ENCODE assay signal across 18 cellular contexts in genomic region chr20:33418033-33418432, GRCh38. TPM values are rescaled to one million over a fixed set of nuclear protein-coding genes. Genes with fewer than 3 reads are reported as not detected.
A peak's percentile ranks its signal among the peaks of the same experiment; 100 is the strongest.
DNase-seq lines count a peak whose midpoint lies in the region; ATAC-seq, FAIRE-seq and TF ChIP-seq lines count a peak whose summit lies in the region.
"Had no signal": no experiment of that assay in that cellular context is flagged by ENCODE, and none has a peak within 500 bp of the region (broad histone marks: within the 10 kb centered on the region; RNA-seq: fewer than 3 reads in every experiment).

No MANE protein-coding gene starts in this region.

- H3K4me3 Mint-ChIP-seq in activated T-helper 17 cell treated with anti-CD3 and anti-CD28 coated beads, Interleukin-2, amount 50 U/mL, for 72 hours = no peak overlapping the region
- H3K4me3 Mint-ChIP-seq: B cell had no signal

- H3K9me2 ChIP-seq in SK-N-SH = no peaks in the 10 kb centered on the region

- POLR2A ChIA-PET in SK-N-SH (lab: Yijun Ruan, JAX) (no interaction called here), HepG2 (lab: Yijun Ruan, JAX) (no interaction called here)

- H3K9me3 ChIP-seq in SK-N-SH (no peaks in the 10 kb centered on the region), HepG2 (ENCODE audit: low read length) (no peaks in the 10 kb centered on the region), right lobe of liver (no peaks in the 10 kb centered on the region), right cardiac atrium (ENCODE audit: control insufficient read depth, low read length) (no peaks in the 10 kb centered on the region)

- peaks cover 0 to 5% of the 10 kb centered on the region in 2 experiments; a peak in 1 of 4 replicates for H3K4me1 ChIP-seq in SK-N-SH (ENCODE audit: control insufficient read depth in 1 of 2, insufficient read depth in 2 of 2, low read depth in 1 of 2, low read length in 1 of 2)
- H3K4me1 ChIP-seq in HepG2 (ENCODE audit: insufficient read depth, low read length) = no peaks in the 10 kb centered on the region
- no peaks in the 10 kb centered on the region for H3K4me1 ChIP-seq in right lobe of liver
- H3K4me1 ChIP-seq in right cardiac atrium (ENCODE audit: control insufficient read depth, insufficient read depth, low read length) = peaks cover 7% of the 10 kb centered on the region

- TF ChIP-seq RAD21 in SK-N-SH (IDR thresholded peaks at IDR 0.05; ENCODE audit: low read length) = no peak
- TF ChIP-seq RAD21 in HepG2 (CRISPR knock-in tag; IDR thresholded peaks at IDR 0.05) = no peak

- no peaks in the 10 kb centered on the region for H3K36me3 Mint-ChIP-seq in activated T-helper 17 cell treated with anti-CD3 and anti-CD28 coated beads, Interleukin-2, amount 50 U/mL, for 72 hours (ENCODE audit: low read depth)

- H3K4me3 ChIP-seq in SK-N-SH (ENCODE audit: low read depth in 2 of 2, low read length in 1 of 2) = no peak overlapping the region
- no peak overlapping the region for H3K4me3 ChIP-seq in HepG2 (replicated peaks in 1 of 3; ENCODE audit: insufficient read depth in 1 of 3, low read depth in 2 of 3, low read length in 3 of 3)
- no peak overlapping the region for H3K4me3 ChIP-seq in right lobe of liver
- H3K4me3 ChIP-seq in right cardiac atrium (ENCODE audit: low read length) = no peak overlapping the region
- H3K4me3 ChIP-seq: GM23248, PC-9 had no signal

- H3K27me3 ChIP-seq in SK-N-SH (ENCODE audit: insufficient read depth) (no peaks in the 10 kb centered on the region), HepG2 (ENCODE audit: control insufficient read depth in 1 of 2, insufficient read depth in 2 of 2, low read length in 2 of 2) (no peaks in the 10 kb centered on the region), right lobe of liver (no peaks in the 10 kb centered on the region), right cardiac atrium (ENCODE audit: control insufficient read depth, insufficient read depth) (no peaks in the 10 kb centered on the region)

- WGBS in SK-N-SH (ENCODE audit: low lambda C conversion rate) = 97% methylated on average over 3 of the region's 3 CpGs
- WGBS in HepG2 (ENCODE audit: low lambda C conversion rate) = 98% methylated on average over 3 of the region's 3 CpGs
- 100% methylated on average over 2 of the region's 3 CpGs for WGBS in right lobe of liver (ENCODE audit: insufficient coverage, low coverage, low lambda C conversion rate, missing lambda C conversion rate)
- 86% methylated on average over 3 of the region's 3 CpGs for WGBS in right cardiac atrium

- no peaks in the 10 kb centered on the region for H3F3A ChIP-seq in SK-N-SH (replicated peaks; ENCODE audit: insufficient read depth)

- TF ChIP-seq CTCF in SK-N-SH (IDR thresholded peaks at IDR 0.05) (no peak), HepG2 (CRISPR knock-in tag; IDR thresholded peaks at IDR 0.05) (no peak), right lobe of liver (IDR thresholded peaks at IDR 0.05) (no peak)

- H3K4me2 ChIP-seq in SK-N-SH (no peak overlapping the region), HepG2 (ENCODE audit: low read depth, low read length) (no peak overlapping the region)
- H3K4me2 ChIP-seq: PC-9 had no signal

- ATAC-seq in SK-N-SH treated with all-trans-retinoic acid at 6 μM for 48 hours (no peak), HepG2 (no peak), right lobe of liver (no peak), right cardiac atrium (no peak)
- no peak for ATAC-seq in activated T-helper 17 cell treated with anti-CD3 and anti-CD28 coated beads, Interleukin-2, amount 50 U/mL, for 72 hours (replicated peaks)

- no peak overlapping the region for H3K9ac ChIP-seq in SK-N-SH
- H3K9ac ChIP-seq in HepG2 (ENCODE audit: insufficient read depth, low read depth, low read length) = no peak overlapping the region
- H3K9ac ChIP-seq: GM23248 had no signal

- H3K36me3 ChIP-seq in SK-N-SH (replicated peaks in 1 of 2; ENCODE audit: control insufficient read depth in 1 of 2, insufficient read depth in 2 of 2, low read length in 1 of 2) (no peaks in the 10 kb centered on the region), HepG2 (replicated peaks in 1 of 2; ENCODE audit: control insufficient read depth in 1 of 2, insufficient read depth in 2 of 2, low read length in 2 of 2) (peaks cover 0 to 6% of the 10 kb centered on the region in 2 experiments; a peak in 2 of 5 replicates), right lobe of liver (peaks cover 0 to 2% (median 0%) of the 10 kb centered on the region in 4 donors)

- H3K27ac ChIP-seq in SK-N-SH (ENCODE audit: low read depth in 2 of 2, low read length in 1 of 2) (no peak overlapping the region), HepG2 (ENCODE audit: extremely low read length, insufficient read depth, low read length) (no peak overlapping the region), right lobe of liver (no peak overlapping the region), right cardiac atrium (ENCODE audit: low read length) (peak overlapping the region; percentile 77)
- H3K27ac ChIP-seq: GM23248, PC-9 had no signal

- H3K4me1 Mint-ChIP-seq in activated T-helper 17 cell treated with anti-CD3 and anti-CD28 coated beads, Interleukin-2, amount 50 U/mL, for 72 hours = no peaks in the 10 kb centered on the region
- H3K4me1 Mint-ChIP-seq: B cell had no signal

- no peak overlapping the region for H3K27ac Mint-ChIP-seq in activated T-helper 17 cell treated with anti-CD3 and anti-CD28 coated beads, Interleukin-2, amount 50 U/mL, for 72 hours
- H3K27ac Mint-ChIP-seq: B cell had no signal

- in situ Hi-C loops in HepG2 (cut with HindIII; ENCODE audit: extremely low pct_ligation_motif_present, low pct_unique_long_range_greater_than_20kb) = no loop called here

- DNase-seq in SK-N-SH (no peak), HepG2 (ENCODE audit: low spot score) (no peak), right lobe of liver (no peak), right cardiac atrium (no peak)
- DNase-seq in activated CD4-positive, alpha-beta T cell treated with anti-CD3 and anti-CD28 coated beads for 48 hours = no peak
- DNase-seq: DMS 273 treated with DMSO at 0.1 percent for 48 hours, GDM1, GM23248, KBM-7, NCI-H1694 treated with DMSO at 0.1 percent for 48 hours, NCI-H2107, NCI-H226, NCI-H524 treated with DMSO at 0.1 percent for 48 hours, PC-9 had no signal

- BruUV-seq in HepG2 (replicated peaks; lab: Mats Ljungman, UMichigan) = no TSS peak

- H3K27me3 Mint-ChIP-seq in activated T-helper 17 cell treated with anti-CD3 and anti-CD28 coated beads, Interleukin-2, amount 50 U/mL, for 72 hours = no peaks in the 10 kb centered on the region
- H3K27me3 Mint-ChIP-seq: B cell had no signal

- H4K20me1 ChIP-seq in SK-N-SH (ENCODE audit: insufficient read depth) (no peaks in the 10 kb centered on the region), HepG2 (ENCODE audit: insufficient read depth, low read length) (no peaks in the 10 kb centered on the region)

- H3K79me2 ChIP-seq in SK-N-SH (ENCODE audit: insufficient read depth) = no peaks in the 10 kb centered on the region
- no peaks in the 10 kb centered on the region for H3K79me2 ChIP-seq in HepG2 (ENCODE audit: insufficient read depth, low read length)

- CTCF ChIA-PET in SK-N-SH (lab: Yijun Ruan, JAX) (no interaction called here), HepG2 (lab: Yijun Ruan, JAX; ENCODE audit: low intra/inter-chr PET ratio, low total read pairs) (no interaction called here)

- TF ChIP-seq EP300 in SK-N-SH (IDR thresholded peaks at IDR 0.05; ENCODE audit: borderline replicate concordance in 1 of 2, low read depth in 1 of 2, low read length in 1 of 2) (no peak), HepG2 (IDR thresholded peaks at IDR 0.05; ENCODE audit: low read depth in 2 of 2, low read length in 2 of 2) (no peak), HepG2 (CRISPR knock-in tag; IDR thresholded peaks at IDR 0.05; ENCODE audit: borderline replicate concordance) (no peak)

- H3K9me3 Mint-ChIP-seq in activated T-helper 17 cell treated with anti-CD3 and anti-CD28 coated beads, Interleukin-2, amount 50 U/mL, for 72 hours = no peaks in the 10 kb centered on the region

- intact Hi-C loops in HepG2 (cut with micrococcal nuclease; ENCODE audit: unreplicated experiment) = no loop called here
- intact Hi-C loops in right lobe of liver (cut with DNase I) = no loop called here
- intact Hi-C loops in right cardiac atrium (cut with DNase I) = no loop called here

- no peak overlapping the region for H2AFZ ChIP-seq in SK-N-SH (ENCODE audit: low read depth)
- no peak overlapping the region for H2AFZ ChIP-seq in HepG2 (ENCODE audit: low read length)
- H2AFZ ChIP-seq: GM23248, PC-9 had no signal

- no peak for FAIRE-seq in HepG2 (lab: Jason Lieb, UNC)
- FAIRE-seq: GM19239 had no signal

- TF ChIP-seq POLR2A in HepG2 (IDR thresholded peaks at IDR 0.05; ENCODE audit: insufficient read depth in 1 of 2, low read depth in 2 of 2, low read length in 2 of 2) (no peak), right lobe of liver (IDR thresholded peaks at IDR 0.05) (no peak)

RNA-seq across cellular contexts. Expression of gene CDK5RAP1, which starts 16.7 kb away (rescaled TPM):
- 30.5 and 33.2 TPM in 2 replicates for polyA plus RNA-seq in SK-N-SH (2012; rRNA removed)
- polyA plus RNA-seq in SK-N-SH (2012; cell fraction: cytosol; rRNA removed) = 18.8 and 23.6 TPM in 2 replicates
- polyA plus RNA-seq in SK-N-SH (2012; cell fraction: nucleus; rRNA removed) = 52.5 and 75.1 TPM in 2 replicates
- total RNA-seq in HepG2 (2016; rRNA removed; fragmentation: Illumina TruSeq; extraction: Trizol) = 98.2 and 104 TPM in 2 replicates
- 18.5 and 25.5 TPM in 2 replicates for total RNA-seq in HepG2 (2016; cell fraction: cytosol; rRNA removed; fragmentation: Illumina TruSeq; extraction: Trizol; ENCODE audit: low read depth)
- total RNA-seq in HepG2 (2016; cell fraction: insoluble cytoplasmic fraction; rRNA removed; fragmentation: Illumina TruSeq; extraction: Trizol) = 93.5 and 105 TPM in 2 replicates
- total RNA-seq in HepG2 (2016; cell fraction: membrane; rRNA removed; fragmentation: Illumina TruSeq; extraction: Trizol) = 26.4 and 27.7 TPM in 2 replicates
- total RNA-seq in HepG2 (2016; cell fraction: nucleus; rRNA removed; fragmentation: Illumina TruSeq; extraction: Trizol) = 58.6 and 74.7 TPM in 2 replicates
- polyA plus RNA-seq in HepG2 (2011; rRNA removed) = 52.9 and 53.6 TPM in 2 replicates
- polyA plus RNA-seq in HepG2 (2011; cell fraction: cytosol; rRNA removed) = 47.3 and 49.4 TPM in 2 replicates
- 76.2 and 82.6 TPM in 2 replicates for polyA plus RNA-seq in HepG2 (2011; cell fraction: nucleus; rRNA removed)
- polyA plus RNA-seq in HepG2 (2012) = 44.4 and 51.1 TPM in 2 replicates
- polyA plus RNA-seq in HepG2 (2016; cell fraction: cytosol; fragmentation: Illumina TruSeq; extraction: Trizol; ENCODE audit: low read depth) = 10.1 and 10.8 TPM in 2 replicates
- polyA plus RNA-seq in HepG2 (2016; cell fraction: insoluble cytoplasmic fraction; fragmentation: Illumina TruSeq; extraction: Trizol; ENCODE audit: low read depth) = 79.4 and 80.6 TPM in 2 replicates
- polyA plus RNA-seq in HepG2 (2016; cell fraction: membrane; fragmentation: Illumina TruSeq; extraction: Trizol; ENCODE audit: low read depth) = 13.2 and 15.4 TPM in 2 replicates
- 158 TPM in 2 replicates for polyA plus RNA-seq in HepG2 (2016; cell fraction: nucleus; fragmentation: Illumina TruSeq; extraction: Trizol; ENCODE audit: insufficient read depth, low read depth)
- 54.6 and 84.0 TPM in 2 replicates for polyA minus RNA-seq in HepG2 (2011; rRNA and poly(A)+ RNA removed; ENCODE audit: low replicate concordance)
- 22.6 and 31.7 TPM in 2 replicates for polyA minus RNA-seq in HepG2 (2011; cell fraction: cytosol; rRNA and poly(A)+ RNA removed)
- 50.5 and 51.2 TPM in 2 replicates for polyA minus RNA-seq in HepG2 (2011; cell fraction: nucleus; rRNA and poly(A)+ RNA removed)
- 10 to 100 TPM; 10.9 to 21.6 (median 14.0) TPM for total RNA-seq in right lobe of liver
- total RNA-seq in right cardiac atrium = 10 to 100 TPM; 22.4 to 27.0 (median 24.6) TPM
- 26.0 TPM for polyA plus RNA-seq in right cardiac atrium
- total RNA-seq in activated T-helper 17 cell treated with anti-CD3 and anti-CD28 coated beads, Interleukin-2, amount 50 U/mL, for 72 hours = 10 to 100 TPM; 24.1 to 44.5 TPM

RNA-seq across cellular contexts. Expression of gene SNTA1, which starts 25.5 kb away (rescaled TPM):
- polyA plus RNA-seq in SK-N-SH (2012; rRNA removed) (11.2 TPM in 2 replicates), HepG2 (2011; rRNA removed) (18.3 and 21.2 TPM in 2 replicates), right cardiac atrium (221 TPM)
- polyA plus RNA-seq in SK-N-SH (2012; cell fraction: cytosol; rRNA removed) = 6.0 and 8.9 TPM in 2 replicates
- polyA plus RNA-seq in SK-N-SH (2012; cell fraction: nucleus; rRNA removed) = 7.8 and 9.2 TPM in 2 replicates
- total RNA-seq in HepG2 (2016; rRNA removed; fragmentation: Illumina TruSeq; extraction: Trizol) (14.8 and 16.4 TPM in 2 replicates), right lobe of liver (10 to 100 TPM in 2 of 6 experiments, 1 to 10 TPM in 4; 6.5 to 13.3 (median 8.1) TPM), right cardiac atrium (100 to 1,000 TPM; 160 to 207 (median 170) TPM)
- total RNA-seq in HepG2 (2016; cell fraction: cytosol; rRNA removed; fragmentation: Illumina TruSeq; extraction: Trizol; ENCODE audit: low read depth) = 21.1 and 21.6 TPM in 2 replicates
- total RNA-seq in HepG2 (2016; cell fraction: insoluble cytoplasmic fraction; rRNA removed; fragmentation: Illumina TruSeq; extraction: Trizol) = 13.2 and 16.1 TPM in 2 replicates
- 33.7 and 34.5 TPM in 2 replicates for total RNA-seq in HepG2 (2016; cell fraction: membrane; rRNA removed; fragmentation: Illumina TruSeq; extraction: Trizol)
- total RNA-seq in HepG2 (2016; cell fraction: nucleus; rRNA removed; fragmentation: Illumina TruSeq; extraction: Trizol) = 7.4 and 8.0 TPM in 2 replicates
- polyA plus RNA-seq in HepG2 (2011; cell fraction: cytosol; rRNA removed) = 18.9 and 24.9 TPM in 2 replicates
- polyA plus RNA-seq in HepG2 (2011; cell fraction: nucleus; rRNA removed) = 15.4 and 17.2 TPM in 2 replicates
- 9.0 and 11.0 TPM in 2 replicates for polyA plus RNA-seq in HepG2 (2012)
- polyA plus RNA-seq in HepG2 (2016; cell fraction: cytosol; fragmentation: Illumina TruSeq; extraction: Trizol; ENCODE audit: low read depth) = 26.2 and 27.1 TPM in 2 replicates
- polyA plus RNA-seq in HepG2 (2016; cell fraction: insoluble cytoplasmic fraction; fragmentation: Illumina TruSeq; extraction: Trizol; ENCODE audit: low read depth) = 14.6 and 16.1 TPM in 2 replicates
- 32.9 and 35.0 TPM in 2 replicates for polyA plus RNA-seq in HepG2 (2016; cell fraction: membrane; fragmentation: Illumina TruSeq; extraction: Trizol; ENCODE audit: low read depth)
- polyA plus RNA-seq in HepG2 (2016; cell fraction: nucleus; fragmentation: Illumina TruSeq; extraction: Trizol; ENCODE audit: insufficient read depth, low read depth) = 13.5 and 15.1 TPM in 2 replicates
- polyA minus RNA-seq in HepG2 (2011; rRNA and poly(A)+ RNA removed; ENCODE audit: low replicate concordance) = 11.3 and 23.6 TPM in 2 replicates
- 10.6 and 10.7 TPM in 2 replicates for polyA minus RNA-seq in HepG2 (2011; cell fraction: cytosol; rRNA and poly(A)+ RNA removed)
- polyA minus RNA-seq in HepG2 (2011; cell fraction: nucleus; rRNA and poly(A)+ RNA removed) = 3.6 and 4.5 TPM in 2 replicates
- 1 to 10 TPM; 5.5 to 6.5 TPM for total RNA-seq in activated T-helper 17 cell treated with anti-CD3 and anti-CD28 coated beads, Interleukin-2, amount 50 U/mL, for 72 hours
